24 cellular contexts compared by ENCODE assay signal in the genomic region with DNA sequence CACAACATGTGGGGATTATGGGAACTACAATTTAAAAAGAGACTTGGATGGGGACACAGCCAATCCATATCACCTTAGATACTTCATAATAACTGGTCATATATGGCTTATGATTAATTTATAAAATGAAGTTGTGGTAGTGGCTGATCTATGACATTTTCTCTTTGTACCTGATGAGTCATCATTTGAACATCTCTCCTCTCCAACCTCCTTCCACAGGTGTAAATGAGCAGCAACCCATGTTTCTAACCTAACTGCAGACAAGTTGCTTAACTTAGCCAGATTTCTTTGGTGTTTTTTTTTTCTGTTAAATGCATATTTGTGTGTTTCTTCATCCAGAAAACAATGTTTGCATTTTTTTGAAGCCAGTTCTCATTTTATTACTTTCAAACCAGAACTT. TPM values are rescaled to one million over a fixed set of nuclear protein-coding genes. Genes with fewer than 3 reads are reported as not detected.
DNase-seq lines count a peak whose midpoint lies in the region; ATAC-seq, FAIRE-seq and TF ChIP-seq lines count a peak whose summit lies in the region.
"Had no signal": no experiment of that assay in that cellular context is flagged by ENCODE, and none has a peak within 500 bp of the region (broad histone marks: within the 10 kb centered on the region; RNA-seq: fewer than 3 reads in every experiment).

No MANE protein-coding gene starts in this region.

- no peak overlapping the region for H3K27ac Mint-ChIP-seq in CD8-positive, alpha-beta T cell
- H3K27ac Mint-ChIP-seq: IgD-negative memory B cell had no signal

- H3K36me3 Mint-ChIP-seq in CD8-positive, alpha-beta T cell: no peaks in the 10 kb centered on the region
- H3K36me3 Mint-ChIP-seq: IgD-negative memory B cell had no signal

- ATAC-seq in RWPE2 (ENCODE audit: low read depth) (0 out of 3 replicates have a peak, but pooled peaks have one; percentile 27), GM18873 (IDR thresholded peaks at IDR 0.05; ENCODE audit: low FRiP score, unreplicated experiment) (no peak), GM18517 (IDR thresholded peaks at IDR 0.05; ENCODE audit: unreplicated experiment) (no peak)
- no peak for ATAC-seq in CD8-positive, alpha-beta T cell
- ATAC-seq: HCT116, Panc1 had no signal

- no peak for FAIRE-seq in urothelium cell line (lab: Jason Lieb, UNC)
- FAIRE-seq: D721Med, G401.6, GM18507, H1 had no signal

- H3K4me1 ChIP-seq in RWPE2 (ENCODE audit: insufficient read depth, poor library complexity, severe bottlenecking): no peaks in the 10 kb centered on the region
- H3K4me1 ChIP-seq in CD8-positive, alpha-beta T cell (ENCODE audit: insufficient read depth, low read length): no peaks in the 10 kb centered on the region
- H3K4me1 ChIP-seq: SJCRH30 had no signal

- no peak overlapping the region for H3K4me3 ChIP-seq in RWPE2 (ENCODE audit: severe bottlenecking)
- no peak overlapping the region for H3K4me3 ChIP-seq in astrocyte of the spinal cord (ENCODE audit: low read depth, low read length)
- no peak overlapping the region for H3K4me3 ChIP-seq in CD8-positive, alpha-beta T cell (ENCODE audit: low read depth, low read length)
- H3K4me3 ChIP-seq: SJCRH30 had no signal

- no peaks in the 10 kb centered on the region for H3K27me3 ChIP-seq in RWPE2 (ENCODE audit: insufficient read depth, poor library complexity, severe bottlenecking)
- H3K27me3 ChIP-seq in CD8-positive, alpha-beta T cell (ENCODE audit: insufficient read depth, low read length): no peaks in the 10 kb centered on the region
- H3K27me3 ChIP-seq: SJCRH30 had no signal

- DNase-seq in EL (peak; percentile 58), RWPE2 (ENCODE audit: low spot score) (no peak), astrocyte of the spinal cord (ENCODE audit: low read depth, low spot score) (peak; percentile 24), urothelium cell line (ENCODE audit: low spot score) (peak; percentile 1)
- no peak for DNase-seq in CD8-positive, alpha-beta T cell
- DNase-seq: ACHN, DMS79 treated with DMSO at 0.1 percent for 48 hours, MV-4-11, NCI-H1105 treated with DMSO at 0.1 percent for 48 hours, NCI-H2029 treated with DMSO at 0.1 percent for 48 hours, NCI-H2171, NCI-H524 treated with DMSO at 0.1 percent for 48 hours, NCI-H82, SJCRH30 had no signal

- no peaks in the 10 kb centered on the region for H3K27me3 Mint-ChIP-seq in CD8-positive, alpha-beta T cell (ENCODE audit: low read depth)
- H3K27me3 Mint-ChIP-seq: IgD-negative memory B cell had no signal

- no peaks in the 10 kb centered on the region for H3K4me1 Mint-ChIP-seq in CD8-positive, alpha-beta T cell (ENCODE audit: low read depth)
- H3K4me1 Mint-ChIP-seq: IgD-negative memory B cell had no signal

- peaks cover 9% of the 10 kb centered on the region for H3K9me3 Mint-ChIP-seq in CD8-positive, alpha-beta T cell

- CTCF ChIA-PET in CD8-positive, alpha-beta T cell (lab: Charles Lee): no interaction called here

- in situ Hi-C loops in astrocyte of the spinal cord (cut with HindIII; ENCODE audit: low sequenced_read_pairs): no loop called here

- H3K27ac ChIP-seq in RWPE2 (ENCODE audit: poor library complexity, severe bottlenecking): no peak overlapping the region
- H3K27ac ChIP-seq in CD8-positive, alpha-beta T cell (ENCODE audit: low read depth, low read length): no peak overlapping the region
- H3K27ac ChIP-seq: C4-2B, SJCRH30 had no signal

- intact Hi-C loops in CD8-positive, alpha-beta T cell (cut with DNase I, micrococcal nuclease): no loop called here

- no peaks in the 10 kb centered on the region for H3K36me3 ChIP-seq in RWPE2 (ENCODE audit: low read depth)
- H3K36me3 ChIP-seq in CD8-positive, alpha-beta T cell (ENCODE audit: insufficient read depth, low read length): no peaks in the 10 kb centered on the region
- H3K36me3 ChIP-seq: SJCRH30 had no signal

- no peak for TF ChIP-seq CTCF in RWPE2 (IDR thresholded peaks at IDR 0.05; ENCODE audit: poor library complexity, severe bottlenecking)
- TF ChIP-seq CTCF in astrocyte of the spinal cord (IDR thresholded peaks at IDR 0.05; ENCODE audit: low read depth, low read length): no peak
- TF ChIP-seq CTCF in CD8-positive, alpha-beta T cell (IDR thresholded peaks at IDR 0.05): no peak

- no peak overlapping the region for H3K4me3 Mint-ChIP-seq in CD8-positive, alpha-beta T cell
- H3K4me3 Mint-ChIP-seq: IgD-negative memory B cell had no signal

- POLR2A ChIA-PET in CD8-positive, alpha-beta T cell (lab: Charles Lee): no interaction called here

- no peaks in the 10 kb centered on the region for H3K9me3 ChIP-seq in RWPE2 (ENCODE audit: severe bottlenecking)
- no peaks in the 10 kb centered on the region for H3K9me3 ChIP-seq in CD8-positive, alpha-beta T cell (ENCODE audit: low read length)
- H3K9me3 ChIP-seq: SJCRH30 had no signal

RNA-seq across cellular contexts. Expression of a gene that starts 42.6 kb away (rescaled TPM):
- total RNA-seq in CD8-positive, alpha-beta T cell: not detected
- total RNA-seq: H1, SJCRH30 had no signal

RNA-seq across cellular contexts. Expression of a gene that starts 47.6 kb away (rescaled TPM):
- total RNA-seq in CD8-positive, alpha-beta T cell: not detected
- total RNA-seq: H1, SJCRH30 had no signal

Comparison
In these comparisons a context has a peak if more than half of its experiments do, and no peak if none do; other contexts are left out.
1. DNase-seq: peak in EL (single experiment), astrocyte of the spinal cord (single experiment) and urothelium cell line (single experiment); none in RWPE2 (single experiment) and CD8-positive, alpha-beta T cell (0 of 7).